9 cellular contexts compared by ENCODE assay signal in genomic region chr11:119205080-119205479, GRCh38. TPM values are rescaled to one million over a fixed set of nuclear protein-coding genes. Genes with fewer than 3 reads are reported as not detected.
DNase-seq lines count a peak whose midpoint lies in the region; ATAC-seq, FAIRE-seq and TF ChIP-seq lines count a peak whose summit lies in the region.
"Had no signal": no experiment of that assay in that cellular context is flagged by ENCODE, and none has a peak within 500 bp of the region (broad histone marks: within the 10 kb centered on the region; RNA-seq: fewer than 3 reads in every experiment).

No MANE protein-coding gene starts in this region.

- peaks cover 39% of the 10 kb centered on the region for H3K4me1 Mint-ChIP-seq in activated T-cell treated with anti-CD3 and anti-CD28 coated beads, Interleukin-2, amount 50 U/mL, for 72 hours (ENCODE audit: low read depth)
- H3K4me1 Mint-ChIP-seq in WTC11 (peaks cover 39% of the 10 kb centered on the region), type B pancreatic cell (ENCODE audit: unreplicated experiment) (peaks cover 13% of the 10 kb centered on the region)

- POLR2A ChIA-PET in WTC11 (lab: Charles Lee) (no interaction called here), HepG2 (lab: Yijun Ruan, JAX) (no interaction called here)

- TF ChIP-seq EP300 in HepG2 (IDR thresholded peaks at IDR 0.05; ENCODE audit: low read depth in 2 of 2, low read length in 2 of 2) (no peak), HepG2 (CRISPR knock-in tag; IDR thresholded peaks at IDR 0.05; ENCODE audit: borderline replicate concordance) (no peak)

- H3K9ac ChIP-seq in HepG2 (ENCODE audit: insufficient read depth, low read depth, low read length) = 0 out of 2 replicates have a peak overlapping the region, but pooled peaks have one; percentile 38

- peak overlapping the region; percentile 93 for H3K4me2 ChIP-seq in HepG2 (ENCODE audit: low read depth, low read length)

- no peak for TF ChIP-seq CTCF in WTC11 (IDR thresholded peaks at IDR 0.05)
- TF ChIP-seq CTCF in HepG2 (CRISPR knock-in tag; IDR thresholded peaks at IDR 0.05) = no peak
- TF ChIP-seq CTCF in type B pancreatic cell (conservative IDR thresholded peaks at IDR 0.05) = no peak

- peaks cover 26% of the 10 kb centered on the region for H3K79me2 ChIP-seq in HepG2 (ENCODE audit: insufficient read depth, low read length)

- peak overlapping the region; percentile 98 to 99 for H3K4me3 Mint-ChIP-seq in activated T-cell treated with anti-CD3 and anti-CD28 coated beads, Interleukin-2, amount 50 U/mL, for 72 hours
- H3K4me3 Mint-ChIP-seq in WTC11 (peak overlapping the region; percentile 63), type B pancreatic cell (peak overlapping the region; percentile 81)

- H3K9me3 Mint-ChIP-seq in activated T-cell treated with anti-CD3 and anti-CD28 coated beads, Interleukin-2, amount 50 U/mL, for 72 hours = no peaks in the 10 kb centered on the region
- H3K9me3 Mint-ChIP-seq in WTC11 = no peaks in the 10 kb centered on the region
- H3K9me3 Mint-ChIP-seq in type B pancreatic cell = no peaks in the 10 kb centered on the region

- CTCF ChIA-PET in WTC11 (lab: Charles Lee) (interaction anchor here (0.6 to 2.8 kb wide), 9 partner anchors 9 to 133 kb away, joined by 3 to 20 read pairs (median 5); partner anchors contain the start of genes ABCG4 and NLRX1), HepG2 (lab: Yijun Ruan, JAX; ENCODE audit: low intra/inter-chr PET ratio, low total read pairs) (no interaction called here)

- peaks cover 5% of the 10 kb centered on the region in 2 donors for H3K36me3 Mint-ChIP-seq in activated T-cell treated with anti-CD3 and anti-CD28 coated beads, Interleukin-2, amount 50 U/mL, for 72 hours (ENCODE audit: insufficient read depth in 2 of 2)
- peaks cover 3% of the 10 kb centered on the region; the same call in 1 of the 2 replicates for H3K36me3 Mint-ChIP-seq in WTC11
- no peaks in the 10 kb centered on the region for H3K36me3 Mint-ChIP-seq in type B pancreatic cell

- no peak overlapping the region for H3K27ac ChIP-seq in HepG2 (ENCODE audit: extremely low read length, insufficient read depth, low read length)

- H3K4me3 ChIP-seq in HepG2 (replicated peaks in 1 of 3; ENCODE audit: insufficient read depth in 1 of 3, low read depth in 2 of 3, low read length in 3 of 3) = 0 out of 6 replicates have a peak overlapping the region, but pooled peaks of 1 of the 3 experiments have one; percentile 96

- WGBS in HepG2 (ENCODE audit: low lambda C conversion rate) = 71% methylated on average over 10 of the region's 10 CpGs

- peaks cover 32% of the 10 kb centered on the region for H3K4me1 ChIP-seq in HepG2 (ENCODE audit: insufficient read depth, low read length)

- no peaks in the 10 kb centered on the region for H3K36me3 ChIP-seq in HepG2 (replicated peaks in 1 of 2; ENCODE audit: control insufficient read depth in 1 of 2, insufficient read depth in 2 of 2, low read length in 2 of 2)

- no peaks in the 10 kb centered on the region for H3K9me3 ChIP-seq in HepG2 (ENCODE audit: low read length)

- no peaks in the 10 kb centered on the region for H3K27me3 Mint-ChIP-seq in activated T-cell treated with anti-CD3 and anti-CD28 coated beads, Interleukin-2, amount 50 U/mL, for 72 hours (ENCODE audit: low read depth)
- H3K27me3 Mint-ChIP-seq in WTC11 (ENCODE audit: low read depth) (no peaks in the 10 kb centered on the region), type B pancreatic cell (no peaks in the 10 kb centered on the region)

- no peaks in the 10 kb centered on the region for H4K20me1 ChIP-seq in HepG2 (ENCODE audit: insufficient read depth, low read length)

- ATAC-seq in activated T-cell treated with anti-CD3 and anti-CD28 coated beads, Interleukin-2, amount 50 U/mL, for 72 hours (replicated peaks in 1 of 2) = no peak
- ATAC-seq in WTC11 = no peak
- ATAC-seq in HepG2 = no peak
- no peak for ATAC-seq in HG03045 (IDR thresholded peaks at IDR 0.05; ENCODE audit: unreplicated experiment)
- ATAC-seq in HG03442 (IDR thresholded peaks at IDR 0.05; ENCODE audit: unreplicated experiment) = no peak
- ATAC-seq in HG03025 (IDR thresholded peaks at IDR 0.05; ENCODE audit: low FRiP score, unreplicated experiment) = no peak

- intact Hi-C loops in HepG2 (cut with micrococcal nuclease; ENCODE audit: unreplicated experiment) = loop anchor here (2.0 to 10.0 kb wide), 2 partner anchors 120 to 170 kb away; no protein-coding TSS in a partner anchor

- in situ Hi-C loops in HepG2 (cut with HindIII; ENCODE audit: extremely low pct_ligation_motif_present, low pct_unique_long_range_greater_than_20kb) = no loop called here

- peak overlapping the region; percentile 73 for H3K27ac Mint-ChIP-seq in activated T-cell treated with anti-CD3 and anti-CD28 coated beads, Interleukin-2, amount 50 U/mL, for 72 hours
- H3K27ac Mint-ChIP-seq in WTC11 (peak overlapping the region; percentile 94), type B pancreatic cell (peak overlapping the region; percentile 69)

- BruUV-seq in HepG2 (replicated peaks; lab: Mats Ljungman, UMichigan) = TSS peak; percentile 57

- no peak for DNase-seq in activated T-cell treated with anti-CD3 and anti-CD28 coated beads, Interleukin-2, amount 50 U/mL, for 72 hours
- no peak for DNase-seq in activated T-cell treated with anti-CD3 and anti-CD28 coated beads, Interleukin-2, amount 50 U/mL, for 1 hour
- no peak for DNase-seq in WTC11 (ENCODE audit: low spot score)
- DNase-seq in HepG2 (ENCODE audit: low spot score) = no peak
- no peak for DNase-seq in type B pancreatic cell (ENCODE audit: extremely low spot score, unreplicated experiment)

- no peak overlapping the region for H2AFZ ChIP-seq in HepG2 (ENCODE audit: low read length)

- no peak for TF ChIP-seq RAD21 in HepG2 (CRISPR knock-in tag; IDR thresholded peaks at IDR 0.05)

- FAIRE-seq in HepG2 (lab: Jason Lieb, UNC) = no peak

- no peaks in the 10 kb centered on the region; a peak in 1 of 5 replicates for H3K27me3 ChIP-seq in HepG2 (ENCODE audit: control insufficient read depth in 1 of 2, insufficient read depth in 2 of 2, low read length in 2 of 2)

- no peak for TF ChIP-seq POLR2A in HepG2 (IDR thresholded peaks at IDR 0.05; ENCODE audit: insufficient read depth in 1 of 2, low read depth in 2 of 2, low read length in 2 of 2)

RNA-seq across cellular contexts. Expression of gene CBL, which starts 1.1 kb away (rescaled TPM):
- total RNA-seq in activated T-cell treated with anti-CD3 and anti-CD28 coated beads, Interleukin-2, amount 50 U/mL, for 72 hours = 10 to 100 TPM; 45.4 to 52.7 TPM
- total RNA-seq in WTC11 (2021) = 45.6 to 47.9 TPM (median 46.7 TPM) in 3 replicates
- 7.4 and 11.0 TPM in 2 replicates for total RNA-seq in HepG2 (2016; rRNA removed; fragmentation: Illumina TruSeq; extraction: Trizol)
- 1.9 TPM in 2 replicates for total RNA-seq in HepG2 (2016; cell fraction: cytosol; rRNA removed; fragmentation: Illumina TruSeq; extraction: Trizol; ENCODE audit: low read depth)
- 7.0 and 10.4 TPM in 2 replicates for total RNA-seq in HepG2 (2016; cell fraction: insoluble cytoplasmic fraction; rRNA removed; fragmentation: Illumina TruSeq; extraction: Trizol)
- total RNA-seq in HepG2 (2016; cell fraction: membrane; rRNA removed; fragmentation: Illumina TruSeq; extraction: Trizol) = 3.6 and 3.8 TPM in 2 replicates
- 7.7 and 8.2 TPM in 2 replicates for total RNA-seq in HepG2 (2016; cell fraction: nucleus; rRNA removed; fragmentation: Illumina TruSeq; extraction: Trizol)
- 5.5 and 6.6 TPM in 2 replicates for polyA plus RNA-seq in HepG2 (2011; rRNA removed)
- 3.7 and 5.6 TPM in 2 replicates for polyA plus RNA-seq in HepG2 (2011; cell fraction: cytosol; rRNA removed)
- polyA plus RNA-seq in HepG2 (2011; cell fraction: nucleus; rRNA removed) = 5.9 and 7.4 TPM in 2 replicates
- 4.8 and 5.0 TPM in 2 replicates for polyA plus RNA-seq in HepG2 (2012)
- 0.28 and 0.44 TPM in 2 replicates for polyA plus RNA-seq in HepG2 (2016; cell fraction: cytosol; fragmentation: Illumina TruSeq; extraction: Trizol; ENCODE audit: low read depth)
- polyA plus RNA-seq in HepG2 (2016; cell fraction: insoluble cytoplasmic fraction; fragmentation: Illumina TruSeq; extraction: Trizol; ENCODE audit: low read depth) = 7.1 and 7.8 TPM in 2 replicates
- polyA plus RNA-seq in HepG2 (2016; cell fraction: membrane; fragmentation: Illumina TruSeq; extraction: Trizol; ENCODE audit: low read depth) = 0.90 and 0.94 TPM in 2 replicates
- polyA plus RNA-seq in HepG2 (2016; cell fraction: nucleus; fragmentation: Illumina TruSeq; extraction: Trizol; ENCODE audit: insufficient read depth, low read depth) = 7.5 and 8.7 TPM in 2 replicates
- polyA minus RNA-seq in HepG2 (2011; rRNA and poly(A)+ RNA removed; ENCODE audit: low replicate concordance) = 8.8 and 10.6 TPM in 2 replicates
- 7.7 and 9.4 TPM in 2 replicates for polyA minus RNA-seq in HepG2 (2011; cell fraction: cytosol; rRNA and poly(A)+ RNA removed)
- polyA minus RNA-seq in HepG2 (2011; cell fraction: nucleus; rRNA and poly(A)+ RNA removed) = 8.6 and 11.1 TPM in 2 replicates
- 14.4 and 21.1 TPM in 2 replicates for total RNA-seq in type B pancreatic cell (ENCODE audit: low replicate concordance)

RNA-seq across cellular contexts. Expression of gene NHERF4, which starts 19.8 kb away (rescaled TPM):
- total RNA-seq in activated T-cell treated with anti-CD3 and anti-CD28 coated beads, Interleukin-2, amount 50 U/mL, for 72 hours = 1 to 10 TPM in 1 of 2 donors, under 1 TPM in 1; 0.76 to 1.1 TPM
- total RNA-seq in WTC11 (2021) (0.32 to 0.59 TPM in 2 of 3 replicates, not detected in the other), HepG2 (2016; rRNA removed; fragmentation: Illumina TruSeq; extraction: Trizol) (0.24 TPM in 1 of 2 replicates, not detected in the other), type B pancreatic cell (ENCODE audit: low replicate concordance) (2.3 and 7.0 TPM in 2 replicates)
- total RNA-seq in HepG2 (2016; cell fraction: cytosol; rRNA removed; fragmentation: Illumina TruSeq; extraction: Trizol; ENCODE audit: low read depth) = not detected in 2 replicates
- 0.11 TPM in 1 of 2 replicates, not detected in the other for total RNA-seq in HepG2 (2016; cell fraction: insoluble cytoplasmic fraction; rRNA removed; fragmentation: Illumina TruSeq; extraction: Trizol)
- not detected in 2 replicates for total RNA-seq in HepG2 (2016; cell fraction: membrane; rRNA removed; fragmentation: Illumina TruSeq; extraction: Trizol)
- total RNA-seq in HepG2 (2016; cell fraction: nucleus; rRNA removed; fragmentation: Illumina TruSeq; extraction: Trizol) = 0.16 TPM in 1 of 2 replicates, not detected in the other
- 0.12 and 0.38 TPM in 2 replicates for polyA plus RNA-seq in HepG2 (2011; rRNA removed)
- polyA plus RNA-seq in HepG2 (2011; cell fraction: cytosol; rRNA removed) = not detected in 2 replicates
- 0.42 and 1.1 TPM in 2 replicates for polyA plus RNA-seq in HepG2 (2011; cell fraction: nucleus; rRNA removed)
- polyA plus RNA-seq in HepG2 (2012) = 0.19 TPM in 1 of 2 replicates, not detected in the other
- polyA plus RNA-seq in HepG2 (2016; cell fraction: cytosol; fragmentation: Illumina TruSeq; extraction: Trizol; ENCODE audit: low read depth) = not detected in 2 replicates
- polyA plus RNA-seq in HepG2 (2016; cell fraction: insoluble cytoplasmic fraction; fragmentation: Illumina TruSeq; extraction: Trizol; ENCODE audit: low read depth) = not detected in 2 replicates
- not detected in 2 replicates for polyA plus RNA-seq in HepG2 (2016; cell fraction: membrane; fragmentation: Illumina TruSeq; extraction: Trizol; ENCODE audit: low read depth)
- 1.5 and 1.7 TPM in 2 replicates for polyA plus RNA-seq in HepG2 (2016; cell fraction: nucleus; fragmentation: Illumina TruSeq; extraction: Trizol; ENCODE audit: insufficient read depth, low read depth)
- 0.33 and 0.54 TPM in 2 replicates for polyA minus RNA-seq in HepG2 (2011; rRNA and poly(A)+ RNA removed; ENCODE audit: low replicate concordance)
- not detected in 2 replicates for polyA minus RNA-seq in HepG2 (2011; cell fraction: cytosol; rRNA and poly(A)+ RNA removed)
- 0.62 and 0.77 TPM in 2 replicates for polyA minus RNA-seq in HepG2 (2011; cell fraction: nucleus; rRNA and poly(A)+ RNA removed)
- total RNA-seq: dermis microvascular lymphatic vessel endothelial cell had no signal

RNA-seq across cellular contexts. Expression of gene NLRX1, which starts 36.6 kb away (rescaled TPM):
- total RNA-seq in activated T-cell treated with anti-CD3 and anti-CD28 coated beads, Interleukin-2, amount 50 U/mL, for 72 hours = 10 to 100 TPM; 19.3 to 26.7 TPM
- total RNA-seq in WTC11 (2021) = 19.9 to 23.2 TPM (median 20.8 TPM) in 3 replicates
- total RNA-seq in HepG2 (2016; rRNA removed; fragmentation: Illumina TruSeq; extraction: Trizol) = 6.8 and 11.0 TPM in 2 replicates
- total RNA-seq in HepG2 (2016; cell fraction: cytosol; rRNA removed; fragmentation: Illumina TruSeq; extraction: Trizol; ENCODE audit: low read depth) = 1.4 and 3.1 TPM in 2 replicates
- 5.5 and 10.0 TPM in 2 replicates for total RNA-seq in HepG2 (2016; cell fraction: insoluble cytoplasmic fraction; rRNA removed; fragmentation: Illumina TruSeq; extraction: Trizol)
- 5.9 and 7.2 TPM in 2 replicates for total RNA-seq in HepG2 (2016; cell fraction: membrane; rRNA removed; fragmentation: Illumina TruSeq; extraction: Trizol)
- total RNA-seq in HepG2 (2016; cell fraction: nucleus; rRNA removed; fragmentation: Illumina TruSeq; extraction: Trizol) = 7.8 and 11.2 TPM in 2 replicates
- polyA plus RNA-seq in HepG2 (2011; rRNA removed) = 8.7 and 11.6 TPM in 2 replicates
- polyA plus RNA-seq in HepG2 (2011; cell fraction: cytosol; rRNA removed) = 8.3 and 12.6 TPM in 2 replicates
- polyA plus RNA-seq in HepG2 (2011; cell fraction: nucleus; rRNA removed) = 22.0 and 23.5 TPM in 2 replicates
- polyA plus RNA-seq in HepG2 (2012) = 6.1 and 6.9 TPM in 2 replicates
- polyA plus RNA-seq in HepG2 (2016; cell fraction: cytosol; fragmentation: Illumina TruSeq; extraction: Trizol; ENCODE audit: low read depth) = 1.3 and 1.4 TPM in 2 replicates
- polyA plus RNA-seq in HepG2 (2016; cell fraction: insoluble cytoplasmic fraction; fragmentation: Illumina TruSeq; extraction: Trizol; ENCODE audit: low read depth) = 6.2 and 9.2 TPM in 2 replicates
- 4.5 and 4.6 TPM in 2 replicates for polyA plus RNA-seq in HepG2 (2016; cell fraction: membrane; fragmentation: Illumina TruSeq; extraction: Trizol; ENCODE audit: low read depth)
- 16.4 and 17.6 TPM in 2 replicates for polyA plus RNA-seq in HepG2 (2016; cell fraction: nucleus; fragmentation: Illumina TruSeq; extraction: Trizol; ENCODE audit: insufficient read depth, low read depth)
- polyA minus RNA-seq in HepG2 (2011; rRNA and poly(A)+ RNA removed; ENCODE audit: low replicate concordance) = 17.5 and 38.5 TPM in 2 replicates
- polyA minus RNA-seq in HepG2 (2011; cell fraction: cytosol; rRNA and poly(A)+ RNA removed) = 9.4 and 12.5 TPM in 2 replicates
- 8.4 and 9.0 TPM in 2 replicates for polyA minus RNA-seq in HepG2 (2011; cell fraction: nucleus; rRNA and poly(A)+ RNA removed)
- 8.7 and 11.5 TPM in 2 replicates for total RNA-seq in type B pancreatic cell (ENCODE audit: low replicate concordance)

RNA-seq across cellular contexts. Expression of gene ABCG4, which starts 56.2 kb away (rescaled TPM):
- under 1 TPM; 0.09 to 0.24 TPM for total RNA-seq in activated T-cell treated with anti-CD3 and anti-CD28 coated beads, Interleukin-2, amount 50 U/mL, for 72 hours
- 1.9 to 4.4 TPM (median 2.1 TPM) in 3 replicates for total RNA-seq in WTC11 (2021)
- not detected in 2 replicates for total RNA-seq in HepG2 (2016; rRNA removed; fragmentation: Illumina TruSeq; extraction: Trizol)
- total RNA-seq in HepG2 (2016; cell fraction: cytosol; rRNA removed; fragmentation: Illumina TruSeq; extraction: Trizol; ENCODE audit: low read depth) = not detected in 2 replicates
- not detected in 2 replicates for total RNA-seq in HepG2 (2016; cell fraction: insoluble cytoplasmic fraction; rRNA removed; fragmentation: Illumina TruSeq; extraction: Trizol)
- not detected in 2 replicates for total RNA-seq in HepG2 (2016; cell fraction: membrane; rRNA removed; fragmentation: Illumina TruSeq; extraction: Trizol)
- not detected in 2 replicates for total RNA-seq in HepG2 (2016; cell fraction: nucleus; rRNA removed; fragmentation: Illumina TruSeq; extraction: Trizol)
- polyA plus RNA-seq in HepG2 (2011; rRNA removed) = not detected in 2 replicates
- not detected in 2 replicates for polyA plus RNA-seq in HepG2 (2011; cell fraction: cytosol; rRNA removed)
- 0.05 TPM in 1 of 2 replicates, not detected in the other for polyA plus RNA-seq in HepG2 (2011; cell fraction: nucleus; rRNA removed)
- polyA plus RNA-seq in HepG2 (2012) = not detected in 2 replicates
- polyA plus RNA-seq in HepG2 (2016; cell fraction: cytosol; fragmentation: Illumina TruSeq; extraction: Trizol; ENCODE audit: low read depth) = not detected in 2 replicates
- polyA plus RNA-seq in HepG2 (2016; cell fraction: insoluble cytoplasmic fraction; fragmentation: Illumina TruSeq; extraction: Trizol; ENCODE audit: low read depth) = not detected in 2 replicates
- polyA plus RNA-seq in HepG2 (2016; cell fraction: membrane; fragmentation: Illumina TruSeq; extraction: Trizol; ENCODE audit: low read depth) = not detected in 2 replicates
- not detected in 2 replicates for polyA plus RNA-seq in HepG2 (2016; cell fraction: nucleus; fragmentation: Illumina TruSeq; extraction: Trizol; ENCODE audit: insufficient read depth, low read depth)
- 0.52 TPM in 1 of 2 replicates, not detected in the other for polyA minus RNA-seq in HepG2 (2011; rRNA and poly(A)+ RNA removed; ENCODE audit: low replicate concordance)
- polyA minus RNA-seq in HepG2 (2011; cell fraction: cytosol; rRNA and poly(A)+ RNA removed) = not detected in 2 replicates
- not detected in 2 replicates for polyA minus RNA-seq in HepG2 (2011; cell fraction: nucleus; rRNA and poly(A)+ RNA removed)
- total RNA-seq in type B pancreatic cell (ENCODE audit: low replicate concordance) = 1.3 TPM in 1 of 2 replicates, not detected in the other
- total RNA-seq: dermis microvascular lymphatic vessel endothelial cell had no signal
